1 cellular context compared by ENCODE assay signal in the genomic region with DNA sequence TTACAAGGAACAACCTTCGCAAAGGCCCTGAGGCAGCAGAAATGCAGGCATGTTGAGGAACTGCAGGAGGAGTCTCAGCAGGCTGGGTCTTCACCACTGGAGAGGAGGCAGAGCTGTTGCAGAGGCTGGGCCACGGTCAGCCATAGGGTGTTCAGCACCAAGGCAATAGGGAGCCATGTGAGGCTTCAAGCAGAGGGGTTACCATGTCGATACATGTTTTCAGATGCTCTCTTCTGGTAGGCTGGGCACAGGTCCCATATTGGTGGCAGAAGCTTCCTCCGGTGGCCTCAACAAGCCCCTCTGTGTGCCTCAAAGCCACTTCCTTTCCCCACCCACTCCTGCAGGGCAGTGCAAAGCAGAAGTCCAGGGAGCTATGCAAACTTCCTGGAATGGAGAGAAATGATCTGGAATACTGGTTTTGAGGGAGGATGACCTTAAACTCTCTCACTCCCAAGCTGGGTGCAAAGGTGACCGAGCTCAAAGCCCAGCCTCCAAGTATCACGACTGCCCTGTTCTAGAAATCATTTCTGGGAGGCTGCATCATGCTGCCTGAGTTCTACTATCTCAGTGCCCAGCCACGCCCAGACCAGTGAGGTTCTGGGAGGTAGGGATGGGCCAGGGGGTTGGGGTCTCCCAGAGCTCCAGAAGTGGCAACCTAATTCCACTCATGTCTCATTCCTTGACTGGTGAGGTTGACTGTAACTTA.
TF ChIP-seq lines count a peak whose summit lies in the region.

A gene with protein sequence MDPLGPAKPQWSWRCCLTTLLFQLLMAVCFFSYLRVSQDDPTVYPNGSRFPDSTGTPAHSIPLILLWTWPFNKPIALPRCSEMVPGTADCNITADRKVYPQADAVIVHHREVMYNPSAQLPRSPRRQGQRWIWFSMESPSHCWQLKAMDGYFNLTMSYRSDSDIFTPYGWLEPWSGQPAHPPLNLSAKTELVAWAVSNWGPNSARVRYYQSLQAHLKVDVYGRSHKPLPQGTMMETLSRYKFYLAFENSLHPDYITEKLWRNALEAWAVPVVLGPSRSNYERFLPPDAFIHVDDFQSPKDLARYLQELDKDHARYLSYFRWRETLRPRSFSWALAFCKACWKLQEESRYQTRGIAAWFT (minus strand): TSS at position 391 of the 706 bp plus-strand sequence. CDS start 7,135 bp downstream, outside the sequence.

TF ChIP-seq in HepG2, 621 proteins besides CTCF, POLR2A, EP300 and RAD21 (continued from another document and continues in another):
- TF ChIP-seq, protein P1, sequence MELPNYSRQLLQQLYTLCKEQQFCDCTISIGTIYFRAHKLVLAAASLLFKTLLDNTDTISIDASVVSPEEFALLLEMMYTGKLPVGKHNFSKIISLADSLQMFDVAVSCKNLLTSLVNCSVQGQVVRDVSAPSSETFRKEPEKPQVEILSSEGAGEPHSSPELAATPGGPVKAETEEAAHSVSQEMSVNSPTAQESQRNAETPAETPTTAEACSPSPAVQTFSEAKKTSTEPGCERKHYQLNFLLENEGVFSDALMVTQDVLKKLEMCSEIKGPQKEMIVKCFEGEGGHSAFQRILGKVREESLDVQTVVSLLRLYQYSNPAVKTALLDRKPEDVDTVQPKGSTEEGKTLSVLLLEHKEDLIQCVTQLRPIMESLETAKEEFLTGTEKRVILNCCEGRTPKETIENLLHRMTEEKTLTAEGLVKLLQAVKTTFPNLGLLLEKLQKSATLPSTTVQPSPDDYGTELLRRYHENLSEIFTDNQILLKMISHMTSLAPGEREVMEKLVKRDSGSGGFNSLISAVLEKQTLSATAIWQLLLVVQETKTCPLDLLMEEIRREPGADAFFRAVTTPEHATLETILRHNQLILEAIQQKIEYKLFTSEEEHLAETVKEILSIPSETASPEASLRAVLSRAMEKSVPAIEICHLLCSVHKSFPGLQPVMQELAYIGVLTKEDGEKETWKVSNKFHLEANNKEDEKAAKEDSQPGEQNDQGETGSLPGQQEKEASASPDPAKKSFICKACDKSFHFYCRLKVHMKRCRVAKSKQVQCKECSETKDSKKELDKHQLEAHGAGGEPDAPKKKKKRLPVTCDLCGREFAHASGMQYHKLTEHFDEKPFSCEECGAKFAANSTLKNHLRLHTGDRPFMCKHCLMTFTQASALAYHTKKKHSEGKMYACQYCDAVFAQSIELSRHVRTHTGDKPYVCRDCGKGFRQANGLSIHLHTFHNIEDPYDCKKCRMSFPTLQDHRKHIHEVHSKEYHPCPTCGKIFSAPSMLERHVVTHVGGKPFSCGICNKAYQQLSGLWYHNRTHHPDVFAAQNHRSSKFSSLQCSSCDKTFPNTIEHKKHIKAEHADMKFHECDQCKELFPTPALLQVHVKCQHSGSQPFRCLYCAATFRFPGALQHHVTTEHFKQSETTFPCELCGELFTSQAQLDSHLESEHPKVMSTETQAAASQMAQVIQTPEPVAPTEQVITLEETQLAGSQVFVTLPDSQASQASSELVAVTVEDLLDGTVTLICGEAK (IDR thresholded peaks at IDR 0.05) = no peak
- TF ChIP-seq, protein P1 (CRISPR knock-in tag; IDR thresholded peaks at IDR 0.05) = no peak
- no peak for TF ChIP-seq PHF5A (CRISPR knock-in tag; IDR thresholded peaks at IDR 0.05; ENCODE audit: low read depth, unreplicated experiment)
- TF ChIP-seq, protein P2, sequence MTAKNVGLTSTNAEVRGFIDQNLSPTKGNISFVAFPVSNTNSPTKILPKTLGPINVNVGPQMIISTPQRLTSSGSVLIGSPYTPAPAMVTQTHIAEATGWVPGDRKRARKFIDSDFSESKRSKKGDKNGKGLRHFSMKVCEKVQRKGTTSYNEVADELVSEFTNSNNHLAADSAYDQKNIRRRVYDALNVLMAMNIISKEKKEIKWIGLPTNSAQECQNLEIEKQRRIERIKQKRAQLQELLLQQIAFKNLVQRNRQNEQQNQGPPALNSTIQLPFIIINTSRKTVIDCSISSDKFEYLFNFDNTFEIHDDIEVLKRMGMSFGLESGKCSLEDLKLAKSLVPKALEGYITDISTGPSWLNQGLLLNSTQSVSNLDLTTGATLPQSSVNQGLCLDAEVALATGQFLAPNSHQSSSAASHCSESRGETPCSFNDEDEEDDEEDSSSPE (CRISPR knock-in tag; IDR thresholded peaks at IDR 0.05) = no peak
- TF ChIP-seq ZNF33A (CRISPR knock-in tag; IDR thresholded peaks at IDR 0.05; ENCODE audit: borderline replicate concordance) = 0 out of 2 replicates have a peak, but pooled peaks have one; percentile 30
- TF ChIP-seq, protein P3, sequence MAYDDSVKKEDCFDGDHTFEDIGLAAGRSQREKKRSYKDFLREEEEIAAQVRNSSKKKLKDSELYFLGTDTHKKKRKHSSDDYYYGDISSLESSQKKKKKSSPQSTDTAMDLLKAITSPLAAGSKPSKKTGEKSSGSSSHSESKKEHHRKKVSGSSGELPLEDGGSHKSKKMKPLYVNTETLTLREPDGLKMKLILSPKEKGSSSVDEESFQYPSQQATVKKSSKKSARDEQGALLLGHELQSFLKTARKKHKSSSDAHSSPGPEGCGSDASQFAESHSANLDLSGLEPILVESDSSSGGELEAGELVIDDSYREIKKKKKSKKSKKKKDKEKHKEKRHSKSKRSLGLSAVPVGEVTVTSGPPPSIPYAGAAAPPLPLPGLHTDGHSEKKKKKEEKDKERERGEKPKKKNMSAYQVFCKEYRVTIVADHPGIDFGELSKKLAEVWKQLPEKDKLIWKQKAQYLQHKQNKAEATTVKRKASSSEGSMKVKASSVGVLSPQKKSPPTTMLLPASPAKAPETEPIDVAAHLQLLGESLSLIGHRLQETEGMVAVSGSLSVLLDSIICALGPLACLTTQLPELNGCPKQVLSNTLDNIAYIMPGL (CRISPR knock-in tag; IDR thresholded peaks at IDR 0.05; ENCODE audit: borderline replicate concordance in 1 of 2, low read depth in 1 of 2) = peak in 1 of 2 experiments; percentile 63; a peak in 2 of 4 replicates
- no peak for TF ChIP-seq NR3C1 (CRISPR knock-in tag; IDR thresholded peaks at IDR 0.05)
- TF ChIP-seq, protein P4, sequence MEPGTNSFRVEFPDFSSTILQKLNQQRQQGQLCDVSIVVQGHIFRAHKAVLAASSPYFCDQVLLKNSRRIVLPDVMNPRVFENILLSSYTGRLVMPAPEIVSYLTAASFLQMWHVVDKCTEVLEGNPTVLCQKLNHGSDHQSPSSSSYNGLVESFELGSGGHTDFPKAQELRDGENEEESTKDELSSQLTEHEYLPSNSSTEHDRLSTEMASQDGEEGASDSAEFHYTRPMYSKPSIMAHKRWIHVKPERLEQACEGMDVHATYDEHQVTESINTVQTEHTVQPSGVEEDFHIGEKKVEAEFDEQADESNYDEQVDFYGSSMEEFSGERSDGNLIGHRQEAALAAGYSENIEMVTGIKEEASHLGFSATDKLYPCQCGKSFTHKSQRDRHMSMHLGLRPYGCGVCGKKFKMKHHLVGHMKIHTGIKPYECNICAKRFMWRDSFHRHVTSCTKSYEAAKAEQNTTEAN (CRISPR knock-in tag; conservative IDR thresholded peaks at IDR 0.05) = no peak
- TF ChIP-seq, protein P5, sequence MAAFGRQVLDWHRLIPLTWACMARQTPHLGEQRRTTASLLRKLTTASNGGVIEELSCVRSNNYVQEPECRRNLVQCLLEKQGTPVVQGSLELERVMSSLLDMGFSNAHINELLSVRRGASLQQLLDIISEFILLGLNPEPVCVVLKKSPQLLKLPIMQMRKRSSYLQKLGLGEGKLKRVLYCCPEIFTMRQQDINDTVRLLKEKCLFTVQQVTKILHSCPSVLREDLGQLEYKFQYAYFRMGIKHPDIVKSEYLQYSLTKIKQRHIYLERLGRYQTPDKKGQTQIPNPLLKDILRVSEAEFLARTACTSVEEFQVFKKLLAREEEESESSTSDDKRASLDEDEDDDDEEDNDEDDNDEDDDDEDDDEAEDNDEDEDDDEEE (CRISPR knock-in tag; IDR thresholded peaks at IDR 0.05) = no peak
- TF ChIP-seq ZNF10 (CRISPR knock-in tag; IDR thresholded peaks at IDR 0.05; ENCODE audit: borderline replicate concordance, low read depth) = no peak
- TF ChIP-seq AGO1 (IDR thresholded peaks at IDR 0.05; ENCODE audit: low read depth, low read length, poor library complexity, severe bottlenecking) = no peak
- TF ChIP-seq KLF9 (CRISPR knock-in tag; IDR thresholded peaks at IDR 0.05; ENCODE audit: low read depth) = no peak
- TF ChIP-seq, protein P6, sequence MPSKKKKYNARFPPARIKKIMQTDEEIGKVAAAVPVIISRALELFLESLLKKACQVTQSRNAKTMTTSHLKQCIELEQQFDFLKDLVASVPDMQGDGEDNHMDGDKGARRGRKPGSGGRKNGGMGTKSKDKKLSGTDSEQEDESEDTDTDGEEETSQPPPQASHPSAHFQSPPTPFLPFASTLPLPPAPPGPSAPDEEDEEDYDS (CRISPR knock-in tag; IDR thresholded peaks at IDR 0.05) = peak; percentile 72
- TF ChIP-seq ZNF317 (CRISPR knock-in tag; IDR thresholded peaks at IDR 0.05) = peak; percentile 56
- no peak for TF ChIP-seq NFKB2 (CRISPR knock-in tag; IDR thresholded peaks at IDR 0.05; ENCODE audit: borderline replicate concordance)
- TF ChIP-seq ATF7-NPFF (CRISPR knock-in tag; IDR thresholded peaks at IDR 0.05; ENCODE audit: low read depth) = no peak
- TF ChIP-seq EED (CRISPR knock-in tag; IDR thresholded peaks at IDR 0.05) = no peak
- TF ChIP-seq ZNF333 (CRISPR knock-in tag; IDR thresholded peaks at IDR 0.05; ENCODE audit: borderline replicate concordance) = no peak
- no peak for TF ChIP-seq THYN1 (CRISPR knock-in tag; IDR thresholded peaks at IDR 0.05; ENCODE audit: borderline replicate concordance, low read depth)
- TF ChIP-seq ZSCAN21 (CRISPR knock-in tag; IDR thresholded peaks at IDR 0.05; ENCODE audit: borderline replicate concordance) = no peak
- TF ChIP-seq, protein P7, sequence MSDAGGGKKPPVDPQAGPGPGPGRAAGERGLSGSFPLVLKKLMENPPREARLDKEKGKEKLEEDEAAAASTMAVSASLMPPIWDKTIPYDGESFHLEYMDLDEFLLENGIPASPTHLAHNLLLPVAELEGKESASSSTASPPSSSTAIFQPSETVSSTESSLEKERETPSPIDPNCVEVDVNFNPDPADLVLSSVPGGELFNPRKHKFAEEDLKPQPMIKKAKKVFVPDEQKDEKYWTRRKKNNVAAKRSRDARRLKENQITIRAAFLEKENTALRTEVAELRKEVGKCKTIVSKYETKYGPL (CRISPR knock-in tag; IDR thresholded peaks at IDR 0.05) = no peak
- no peak for TF ChIP-seq MED13 (CRISPR knock-in tag; IDR thresholded peaks at IDR 0.05)
- TF ChIP-seq ZNF616 (CRISPR knock-in tag; IDR thresholded peaks at IDR 0.05; ENCODE audit: low read depth) = no peak
- TF ChIP-seq, protein P8, sequence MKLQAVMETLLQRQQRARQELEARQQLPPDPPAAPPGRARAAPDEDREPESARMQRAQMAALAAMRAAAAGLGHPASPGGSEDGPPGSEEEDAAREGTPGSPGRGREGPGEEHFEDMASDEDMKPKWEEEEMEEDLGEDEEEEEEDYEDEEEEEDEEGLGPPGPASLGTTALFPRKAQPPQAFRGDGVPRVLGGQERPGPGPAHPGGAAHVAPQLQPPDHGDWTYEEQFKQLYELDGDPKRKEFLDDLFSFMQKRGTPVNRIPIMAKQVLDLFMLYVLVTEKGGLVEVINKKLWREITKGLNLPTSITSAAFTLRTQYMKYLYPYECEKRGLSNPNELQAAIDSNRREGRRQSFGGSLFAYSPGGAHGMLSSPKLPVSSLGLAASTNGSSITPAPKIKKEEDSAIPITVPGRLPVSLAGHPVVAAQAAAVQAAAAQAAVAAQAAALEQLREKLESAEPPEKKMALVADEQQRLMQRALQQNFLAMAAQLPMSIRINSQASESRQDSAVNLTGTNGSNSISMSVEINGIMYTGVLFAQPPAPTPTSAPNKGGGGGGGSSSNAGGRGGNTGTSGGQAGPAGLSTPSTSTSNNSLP (IDR thresholded peaks at IDR 0.05; ENCODE audit: low read depth, low read length) = no peak
- TF ChIP-seq ZNF776 (CRISPR knock-in tag; IDR thresholded peaks at IDR 0.05) = no peak
- TF ChIP-seq, protein P9, sequence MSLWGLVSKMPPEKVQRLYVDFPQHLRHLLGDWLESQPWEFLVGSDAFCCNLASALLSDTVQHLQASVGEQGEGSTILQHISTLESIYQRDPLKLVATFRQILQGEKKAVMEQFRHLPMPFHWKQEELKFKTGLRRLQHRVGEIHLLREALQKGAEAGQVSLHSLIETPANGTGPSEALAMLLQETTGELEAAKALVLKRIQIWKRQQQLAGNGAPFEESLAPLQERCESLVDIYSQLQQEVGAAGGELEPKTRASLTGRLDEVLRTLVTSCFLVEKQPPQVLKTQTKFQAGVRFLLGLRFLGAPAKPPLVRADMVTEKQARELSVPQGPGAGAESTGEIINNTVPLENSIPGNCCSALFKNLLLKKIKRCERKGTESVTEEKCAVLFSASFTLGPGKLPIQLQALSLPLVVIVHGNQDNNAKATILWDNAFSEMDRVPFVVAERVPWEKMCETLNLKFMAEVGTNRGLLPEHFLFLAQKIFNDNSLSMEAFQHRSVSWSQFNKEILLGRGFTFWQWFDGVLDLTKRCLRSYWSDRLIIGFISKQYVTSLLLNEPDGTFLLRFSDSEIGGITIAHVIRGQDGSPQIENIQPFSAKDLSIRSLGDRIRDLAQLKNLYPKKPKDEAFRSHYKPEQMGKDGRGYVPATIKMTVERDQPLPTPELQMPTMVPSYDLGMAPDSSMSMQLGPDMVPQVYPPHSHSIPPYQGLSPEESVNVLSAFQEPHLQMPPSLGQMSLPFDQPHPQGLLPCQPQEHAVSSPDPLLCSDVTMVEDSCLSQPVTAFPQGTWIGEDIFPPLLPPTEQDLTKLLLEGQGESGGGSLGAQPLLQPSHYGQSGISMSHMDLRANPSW (CRISPR knock-in tag; IDR thresholded peaks at IDR 0.05; ENCODE audit: borderline replicate concordance) = no peak
- TF ChIP-seq ZNF253 (CRISPR knock-in tag; IDR thresholded peaks at IDR 0.05; ENCODE audit: borderline replicate concordance) = no peak
